1 cellular context compared by ENCODE assay signal in the genomic region with DNA sequence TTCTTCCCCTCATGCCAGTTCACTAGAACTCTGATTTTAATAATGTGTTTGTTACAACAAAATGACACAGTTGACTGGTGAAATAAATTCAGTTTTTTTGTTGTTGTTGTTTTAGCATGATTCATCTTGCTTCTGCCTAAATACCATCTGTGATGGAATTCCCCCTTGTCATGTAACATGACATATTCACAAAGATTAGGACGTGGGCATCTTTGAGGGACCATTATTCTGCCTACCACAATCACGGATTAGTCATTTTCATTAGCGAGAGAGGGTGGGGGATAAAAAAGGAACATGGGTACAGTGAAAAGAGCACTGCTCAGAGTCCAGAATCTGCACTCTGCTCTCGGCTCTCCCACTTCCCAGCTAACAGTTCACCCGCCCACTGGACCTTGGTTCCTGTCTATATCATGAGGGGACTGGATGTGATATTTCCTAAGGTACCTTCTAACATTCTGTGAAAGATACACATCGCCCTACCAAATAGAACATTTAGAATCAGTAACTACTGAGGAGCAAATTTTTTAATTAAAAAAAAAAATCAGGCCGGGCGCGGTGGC.
TF ChIP-seq lines count a peak whose summit lies in the region.

No MANE protein-coding gene starts in this region.

TF ChIP-seq in SK-N-SH, 30 proteins besides CTCF, POLR2A, EP300 and RAD21:
- TF ChIP-seq RXRA (IDR thresholded peaks at IDR 0.05; ENCODE audit: borderline replicate concordance, low read depth) (no peak), TCF12 (IDR thresholded peaks at IDR 0.05) (no peak), MXI1 (IDR thresholded peaks at IDR 0.05; ENCODE audit: low read depth, low read length) (no peak), POLR2AphosphoS5 (IDR thresholded peaks at IDR 0.05; ENCODE audit: low read depth, low read length) (no peak)
- TF ChIP-seq, protein P1, sequence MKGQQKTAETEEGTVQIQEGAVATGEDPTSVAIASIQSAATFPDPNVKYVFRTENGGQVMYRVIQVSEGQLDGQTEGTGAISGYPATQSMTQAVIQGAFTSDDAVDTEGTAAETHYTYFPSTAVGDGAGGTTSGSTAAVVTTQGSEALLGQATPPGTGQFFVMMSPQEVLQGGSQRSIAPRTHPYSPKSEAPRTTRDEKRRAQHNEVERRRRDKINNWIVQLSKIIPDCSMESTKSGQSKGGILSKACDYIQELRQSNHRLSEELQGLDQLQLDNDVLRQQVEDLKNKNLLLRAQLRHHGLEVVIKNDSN (IDR thresholded peaks at IDR 0.05; ENCODE audit: borderline replicate concordance, low read depth) = no peak
